14 cellular contexts compared by ENCODE assay signal in the genomic region with DNA sequence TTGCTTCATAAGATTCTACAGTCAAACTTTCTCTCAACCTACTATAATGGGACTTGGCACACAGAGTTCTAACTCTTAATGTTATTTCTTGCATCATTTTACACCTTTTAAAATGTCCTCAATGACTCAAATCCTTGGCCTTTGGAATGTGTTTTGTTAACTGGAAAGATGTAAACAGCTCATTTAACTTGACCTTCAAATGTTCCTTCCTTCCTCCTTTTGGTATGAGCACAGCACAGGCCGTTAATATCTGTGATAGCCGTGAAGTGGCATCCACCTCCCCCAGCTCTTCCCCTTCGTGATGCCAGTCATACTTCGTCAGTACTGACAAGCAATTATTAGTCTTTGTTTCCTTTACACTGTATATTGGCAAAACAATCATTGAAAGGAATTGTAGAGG.
A peak's percentile ranks its signal among the peaks of the same experiment; 100 is the strongest.
DNase-seq lines count a peak whose midpoint lies in the region; ATAC-seq and TF ChIP-seq lines count a peak whose summit lies in the region.
"Had no signal": no experiment of that assay in that cellular context is flagged by ENCODE, and none has a peak within 500 bp of the region (broad histone marks: within the 10 kb centered on the region; RNA-seq: fewer than 3 reads in every experiment).

No MANE protein-coding gene starts in this region.

- H3K27ac ChIP-seq in SJSA1 (peak overlapping the region; percentile 47), muscle layer of duodenum (ENCODE audit: low read length) (peak overlapping the region; percentile 7)

- ATAC-seq in GM21528 (IDR thresholded peaks at IDR 0.05; ENCODE audit: low FRiP score, unreplicated experiment) (no peak), HG03457 (IDR thresholded peaks at IDR 0.05; ENCODE audit: unreplicated experiment) (no peak)
- ATAC-seq: stimulated activated memory B cell treated with anti-CD40 and anti-IgM and Interleukin-4, amounts not matched to agents 10 μg/mL and 1 μg/mL and 100 μg/mL, for 72 hours had no signal

- in situ Hi-C loops in Caki2 (cut with HindIII; ENCODE audit: low pct_unique_long_range_greater_than_20kb, low sequenced_read_pairs) = no loop called here

- peaks cover 35% of the 10 kb centered on the region for H3K4me1 ChIP-seq in SJSA1 (replicated peaks)
- no peaks in the 10 kb centered on the region for H3K4me1 ChIP-seq in muscle layer of duodenum (ENCODE audit: control insufficient read depth in 1 of 2, insufficient read depth in 2 of 2, low read length in 2 of 2)

- no peaks in the 10 kb centered on the region for H3K27me3 ChIP-seq in SJSA1 (replicated peaks)
- H3K27me3 ChIP-seq in muscle layer of duodenum (ENCODE audit: low read depth, low read length) = no peaks in the 10 kb centered on the region

- TF ChIP-seq CTCF in GM20000 (IDR thresholded peaks at IDR 0.05; ENCODE audit: extremely low read depth, missing control alignments) = no peak

- DNase-seq in Caki2 (ENCODE audit: low read depth) (peak; percentile 33), SJSA1 (ENCODE audit: low read depth in 1 of 2, low spot score in 2 of 2) (peak; percentile 56 to 73), fibroblast of gingiva (ENCODE audit: low read depth) (peak; percentile 77), GM20000 (ENCODE audit: low spot score) (no peak), DMS153 treated with DMSO at 0.1 percent for 48 hours (lab: John Stamatoyannopoulos, UW; ENCODE audit: unreplicated experiment) (no peak)
- DNase-seq: activated CD4-positive, alpha-beta T cell treated with anti-CD3 and anti-CD28 coated beads, Interleukin-2, amount 50 U/mL, for 1 hour; foreskin melanocyte; KG1; NCI-H1930; stimulated activated CD4-positive, alpha-beta T cell treated with anti-CD3 and anti-CD28 coated beads, Interleukin-1b, Interleukin-23, amount 100 ng/mL, for 48 hours had no signal

- no peak overlapping the region for H3K4me3 ChIP-seq in SJSA1
- no peak overlapping the region for H3K4me3 ChIP-seq in muscle layer of duodenum (ENCODE audit: low read depth in 1 of 2, low read length in 2 of 2)

- no peaks in the 10 kb centered on the region for H3K36me3 ChIP-seq in SJSA1
- H3K36me3 ChIP-seq in muscle layer of duodenum (ENCODE audit: control insufficient read depth in 1 of 2, insufficient read depth in 2 of 2, low read length in 2 of 2) = no peaks in the 10 kb centered on the region

- no peaks in the 10 kb centered on the region for H3K9me3 ChIP-seq in SJSA1 (replicated peaks)
- no peaks in the 10 kb centered on the region for H3K9me3 ChIP-seq in muscle layer of duodenum (ENCODE audit: control insufficient read depth in 1 of 2, low read length in 2 of 2)

Comparison
In these comparisons a context has a peak if more than half of its experiments do, and no peak if none do; other contexts are left out.
1. DNase-seq: peak in Caki2 (single experiment), SJSA1 (2 of 2) and fibroblast of gingiva (single experiment); none in GM20000 (single experiment) and DMS153 treated with DMSO at 0.1 percent for 48 hours (single experiment).